8 cellular contexts compared by ENCODE assay signal in the genomic region with DNA sequence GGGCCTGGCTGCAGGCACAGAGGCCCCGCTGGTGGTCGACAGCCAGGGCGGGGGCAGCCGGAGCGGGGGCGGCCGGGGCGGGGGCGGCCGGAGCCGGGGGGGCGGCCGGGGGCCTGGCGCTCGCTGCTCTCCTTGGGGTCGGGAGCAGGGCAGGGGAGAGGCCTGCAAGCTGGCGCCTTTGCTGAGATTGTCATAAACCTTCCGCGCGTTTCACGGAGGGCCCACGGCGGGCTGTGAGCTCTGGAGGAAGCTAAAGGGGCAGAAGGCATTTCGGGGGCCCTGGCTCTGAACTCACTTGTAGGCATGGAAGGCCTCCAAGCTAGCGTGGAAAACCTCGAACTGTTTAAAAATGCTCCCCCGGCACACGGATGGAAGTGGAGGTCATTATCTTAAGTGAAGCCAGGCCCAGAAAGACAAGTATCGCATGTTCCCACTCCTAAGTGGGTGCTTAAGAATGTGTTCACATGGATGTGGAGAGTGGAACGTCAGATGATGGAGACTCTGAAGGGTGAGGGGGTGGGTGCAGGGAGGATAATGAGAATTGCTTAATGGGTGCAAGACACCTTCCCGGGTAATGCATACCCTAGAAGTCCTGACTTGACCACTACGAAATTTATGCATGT. TPM values are rescaled to one million over a fixed set of nuclear protein-coding genes. Genes with fewer than 3 reads are reported as not detected.
DNase-seq lines count a peak whose midpoint lies in the region; ATAC-seq and TF ChIP-seq lines count a peak whose summit lies in the region.

No MANE protein-coding gene starts in this region.

- peaks cover 10% of the 10 kb centered on the region for H3K4me1 Mint-ChIP-seq in Calu3 (ENCODE audit: low read depth, unreplicated experiment)
- H3K4me1 Mint-ChIP-seq in T-helper 17 cell, result peaks cover 10% of the 10 kb centered on the region

- H3K27ac Mint-ChIP-seq in Calu3 (ENCODE audit: unreplicated experiment) (no peak overlapping the region), T-helper 17 cell (no peak overlapping the region)

- H3K9me3 Mint-ChIP-seq in Calu3 (ENCODE audit: low read depth, unreplicated experiment), result no peaks in the 10 kb centered on the region

- DNase-seq in Calu3 (no peak), T-helper 17 cell (no peak), fibroblast of mammary gland (ENCODE audit: low read depth) (peak; percentile 25), omental fat pad (ENCODE audit: low spot score) (no peak), germinal center (ENCODE audit: low spot score) (no peak), NK-92 (lab: John Stamatoyannopoulos, UW; ENCODE audit: unreplicated experiment) (no peak)

- no peak for TF ChIP-seq CTCF in Calu3 (IDR thresholded peaks at IDR 0.05; ENCODE audit: unreplicated experiment)
- TF ChIP-seq CTCF in HEK293 (tag by site-specific recombination; IDR thresholded peaks at IDR 0.05), result no peak
- TF ChIP-seq CTCF in fibroblast of mammary gland (conservative IDR thresholded peaks at IDR 0.05; ENCODE audit: control insufficient read depth, insufficient read depth, low read depth, low read length), result no peak
- TF ChIP-seq CTCF in omental fat pad (IDR thresholded peaks at IDR 0.05), result no peak

- intact Hi-C loops in Calu3 (cut with micrococcal nuclease; ENCODE audit: unreplicated experiment), result no loop called here

- no peaks in the 10 kb centered on the region; a peak in 1 of 3 replicates for H3K36me3 ChIP-seq in HEK293 (ENCODE audit: control insufficient read depth in 2 of 2, insufficient read depth in 1 of 2, low read length in 2 of 2)

- ATAC-seq in T-helper 17 cell, result peak; percentile 2
- peak; percentile 48 for ATAC-seq in omental fat pad (ENCODE audit: low FRiP score)
- no peak for ATAC-seq in HG02798 (IDR thresholded peaks at IDR 0.05; ENCODE audit: poor library complexity, unreplicated experiment)

- H3K27me3 Mint-ChIP-seq in Calu3 (ENCODE audit: unreplicated experiment) (peaks cover 23% of the 10 kb centered on the region), T-helper 17 cell (peaks cover 17% of the 10 kb centered on the region)

- BruUV-seq in Calu3 (replicated peaks; lab: Mats Ljungman, UMichigan), result no TSS peak

- H3K4me3 Mint-ChIP-seq in Calu3 (ENCODE audit: low read depth, unreplicated experiment) (peak overlapping the region; percentile 81), T-helper 17 cell (peak overlapping the region; percentile 64)

- H3K4me3 ChIP-seq in HEK293 (ENCODE audit: low read depth, low read length) (peak overlapping the region; percentile 52), fibroblast of mammary gland (ENCODE audit: control insufficient read depth, low read depth, low read length) (peak overlapping the region; percentile 68)

- H3K9me3 ChIP-seq in HEK293 (ENCODE audit: control insufficient read depth, insufficient read depth, low read depth, low read length), result no peaks in the 10 kb centered on the region
- no peaks in the 10 kb centered on the region for H3K9me3 ChIP-seq in T-helper 17 cell (ENCODE audit: control insufficient read depth, low read length, poor library complexity, severe bottlenecking)

- H3K36me3 Mint-ChIP-seq in Calu3 (ENCODE audit: insufficient read depth, unreplicated experiment) (peaks cover 24% of the 10 kb centered on the region), T-helper 17 cell (ENCODE audit: low read depth) (no peaks in the 10 kb centered on the region)

- H3K4me1 ChIP-seq in HEK293 (ENCODE audit: control insufficient read depth, insufficient read depth, low read length), result peaks cover 14% of the 10 kb centered on the region

- CTCF ChIA-PET in Calu3 (lab: Charles Lee) (interaction anchor here (1.0 to 1.2 kb wide), 3 partner anchors 11 to 31 kb away, joined by 3 to 7 read pairs (median 4); partner anchors contain the start of gene AFG3L2), HEK293 (lab: Yijun Ruan, JAX) (interaction anchor here (0.6 to 7.2 kb wide), 3 partner anchors 11 to 17 kb away, joined by 3 to 65 read pairs (median 6); no protein-coding TSS in a partner anchor)

- peak overlapping the region; percentile 94 for H3K27ac ChIP-seq in HEK293 (ENCODE audit: extremely low read depth, low read depth, low read length)

- POLR2A ChIA-PET in HEK293 (lab: Yijun Ruan, JAX), result interaction anchor here (0.5 to 1.8 kb wide), 14 partner anchors 12 to 583 kb away, joined by 3 to 35 read pairs (median 5); partner anchors contain the start of genes AFG3L2 and CEP192

TF ChIP-seq in HEK293, 187 proteins besides CTCF, POLR2A, EP300 and RAD21 (continues in another document):
- TF ChIP-seq, protein P1, sequence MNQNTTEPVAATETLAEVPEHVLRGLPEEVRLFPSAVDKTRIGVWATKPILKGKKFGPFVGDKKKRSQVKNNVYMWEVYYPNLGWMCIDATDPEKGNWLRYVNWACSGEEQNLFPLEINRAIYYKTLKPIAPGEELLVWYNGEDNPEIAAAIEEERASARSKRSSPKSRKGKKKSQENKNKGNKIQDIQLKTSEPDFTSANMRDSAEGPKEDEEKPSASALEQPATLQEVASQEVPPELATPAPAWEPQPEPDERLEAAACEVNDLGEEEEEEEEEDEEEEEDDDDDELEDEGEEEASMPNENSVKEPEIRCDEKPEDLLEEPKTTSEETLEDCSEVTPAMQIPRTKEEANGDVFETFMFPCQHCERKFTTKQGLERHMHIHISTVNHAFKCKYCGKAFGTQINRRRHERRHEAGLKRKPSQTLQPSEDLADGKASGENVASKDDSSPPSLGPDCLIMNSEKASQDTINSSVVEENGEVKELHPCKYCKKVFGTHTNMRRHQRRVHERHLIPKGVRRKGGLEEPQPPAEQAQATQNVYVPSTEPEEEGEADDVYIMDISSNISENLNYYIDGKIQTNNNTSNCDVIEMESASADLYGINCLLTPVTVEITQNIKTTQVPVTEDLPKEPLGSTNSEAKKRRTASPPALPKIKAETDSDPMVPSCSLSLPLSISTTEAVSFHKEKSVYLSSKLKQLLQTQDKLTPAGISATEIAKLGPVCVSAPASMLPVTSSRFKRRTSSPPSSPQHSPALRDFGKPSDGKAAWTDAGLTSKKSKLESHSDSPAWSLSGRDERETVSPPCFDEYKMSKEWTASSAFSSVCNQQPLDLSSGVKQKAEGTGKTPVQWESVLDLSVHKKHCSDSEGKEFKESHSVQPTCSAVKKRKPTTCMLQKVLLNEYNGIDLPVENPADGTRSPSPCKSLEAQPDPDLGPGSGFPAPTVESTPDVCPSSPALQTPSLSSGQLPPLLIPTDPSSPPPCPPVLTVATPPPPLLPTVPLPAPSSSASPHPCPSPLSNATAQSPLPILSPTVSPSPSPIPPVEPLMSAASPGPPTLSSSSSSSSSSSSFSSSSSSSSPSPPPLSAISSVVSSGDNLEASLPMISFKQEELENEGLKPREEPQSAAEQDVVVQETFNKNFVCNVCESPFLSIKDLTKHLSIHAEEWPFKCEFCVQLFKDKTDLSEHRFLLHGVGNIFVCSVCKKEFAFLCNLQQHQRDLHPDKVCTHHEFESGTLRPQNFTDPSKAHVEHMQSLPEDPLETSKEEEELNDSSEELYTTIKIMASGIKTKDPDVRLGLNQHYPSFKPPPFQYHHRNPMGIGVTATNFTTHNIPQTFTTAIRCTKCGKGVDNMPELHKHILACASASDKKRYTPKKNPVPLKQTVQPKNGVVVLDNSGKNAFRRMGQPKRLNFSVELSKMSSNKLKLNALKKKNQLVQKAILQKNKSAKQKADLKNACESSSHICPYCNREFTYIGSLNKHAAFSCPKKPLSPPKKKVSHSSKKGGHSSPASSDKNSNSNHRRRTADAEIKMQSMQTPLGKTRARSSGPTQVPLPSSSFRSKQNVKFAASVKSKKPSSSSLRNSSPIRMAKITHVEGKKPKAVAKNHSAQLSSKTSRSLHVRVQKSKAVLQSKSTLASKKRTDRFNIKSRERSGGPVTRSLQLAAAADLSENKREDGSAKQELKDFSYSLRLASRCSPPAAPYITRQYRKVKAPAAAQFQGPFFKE (tag by site-specific recombination; IDR thresholded peaks at IDR 0.05; ENCODE audit: borderline replicate concordance), result no peak
- 0 out of 2 replicates have a peak, but pooled peaks have one; percentile 11 for TF ChIP-seq ZNF366 (tag by site-specific recombination; conservative IDR thresholded peaks at IDR 0.05)
- 0 out of 2 replicates have a peak, but pooled peaks have one; percentile 11 for TF ChIP-seq ZNF692 (tag by site-specific recombination; IDR thresholded peaks at IDR 0.05)
- no peak for TF ChIP-seq ZBTB49 (tag by site-specific recombination; IDR thresholded peaks at IDR 0.05; ENCODE audit: low read depth)
- no peak for TF ChIP-seq ZNF16 (tag by site-specific recombination; IDR thresholded peaks at IDR 0.05; ENCODE audit: low read depth)

RNA-seq across cellular contexts. Expression of gene PRELID3A, which starts 0.6 kb away (rescaled TPM):
- 5.8 and 6.8 TPM in 2 replicates for total RNA-seq in Calu3 (2022)
- under 1 TPM; 0.17 to 0.26 TPM for total RNA-seq in T-helper 17 cell
- total RNA-seq in omental fat pad, result 1 to 10 TPM; 2.6 to 5.4 (median 4.0) TPM

RNA-seq across cellular contexts. Expression of gene AFG3L2, which starts 31.3 kb away (rescaled TPM):
- 55.1 and 59.2 TPM in 2 replicates for total RNA-seq in Calu3 (2022)
- total RNA-seq in T-helper 17 cell, result 10 to 100 TPM; 29.6 to 42.1 TPM
- total RNA-seq in omental fat pad, result 10 to 100 TPM; 36.4 to 64.0 (median 40.1) TPM
